16 cellular contexts compared by ENCODE assay signal in the genomic region with DNA sequence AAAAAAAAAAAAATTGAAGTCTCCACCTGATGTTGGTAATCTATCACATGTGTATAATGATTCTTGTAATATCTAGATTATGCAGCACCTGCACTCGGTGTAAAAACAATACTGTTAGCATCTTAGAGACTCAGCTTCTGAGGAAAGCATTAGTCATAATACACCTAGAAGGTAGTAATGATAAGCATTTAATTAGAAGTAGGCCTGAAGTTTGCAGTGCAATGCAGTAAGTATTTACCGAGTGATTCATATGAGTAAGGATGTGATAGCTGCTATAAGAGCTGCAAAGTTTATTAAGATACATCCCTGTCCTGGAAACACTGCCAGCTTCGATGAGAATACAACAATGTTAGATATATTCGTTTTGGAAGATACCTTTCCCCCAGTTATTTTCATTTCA.
DNase-seq lines count a peak whose midpoint lies in the region; ATAC-seq and TF ChIP-seq lines count a peak whose summit lies in the region.
"Had no signal": no experiment of that assay in that cellular context is flagged by ENCODE, and none has a peak within 500 bp of the region (broad histone marks: within the 10 kb centered on the region; RNA-seq: fewer than 3 reads in every experiment).

No MANE protein-coding gene starts in this region.

- no peak overlapping the region for H3K4me3 ChIP-seq in mucosa of descending colon
- H3K4me3 ChIP-seq: SJCRH30 had no signal

- no peaks in the 10 kb centered on the region for H3K9me3 ChIP-seq in mucosa of descending colon
- H3K9me3 ChIP-seq: SJCRH30 had no signal

- no peak for TF ChIP-seq CTCF in mucosa of descending colon (IDR thresholded peaks at IDR 0.05)

- H3K4me1 ChIP-seq in mucosa of descending colon (ENCODE audit: low read depth): no peaks in the 10 kb centered on the region
- H3K4me1 ChIP-seq: SJCRH30 had no signal

- intact Hi-C loops in mucosa of descending colon (cut with DNase I, micrococcal nuclease): no loop called here

- peak; percentile 21 for ATAC-seq in mucosa of descending colon
- ATAC-seq: CD8-positive, alpha-beta T cell; HepG2 had no signal

- H3K36me3 ChIP-seq in mucosa of descending colon (ENCODE audit: low read depth): no peaks in the 10 kb centered on the region
- H3K36me3 ChIP-seq: SJCRH30 had no signal

- DNase-seq in EH (ENCODE audit: low read depth) (peak; percentile 44), HT1080 (ENCODE audit: low read depth) (peak; percentile 18), amniotic epithelial cell (ENCODE audit: low read depth) (peak; percentile 2), mucosa of descending colon (no peak), NCI-H2227 treated with DMSO at 0.1 percent for 48 hours (lab: John Stamatoyannopoulos, UW) (no peak), NCI-H1105 (lab: John Stamatoyannopoulos, UW) (no peak), NCI-H1930 (lab: John Stamatoyannopoulos, UW) (no peak)
- DNase-seq: AML-193; C1 segment of cervical spinal cord; CD8-positive, alpha-beta T cell; KG1; NCI-H1694 treated with DMSO at 0.1 percent for 48 hours; NCI-H446 treated with DMSO at 0.1 percent for 48 hours; NCI-H526 treated with DMSO at 0.1 percent for 48 hours; SJCRH30 had no signal

Comparison
In these comparisons a context has a peak if more than half of its experiments do, and no peak if none do; other contexts are left out.
1. DNase-seq: peak in EH (single experiment), HT1080 (single experiment) and amniotic epithelial cell (single experiment); none in mucosa of descending colon (0 of 3), NCI-H2227 treated with DMSO at 0.1 percent for 48 hours (single experiment), NCI-H1105 (single experiment) and NCI-H1930 (0 of 2).